In genomic region chr9:124685217-124685616, GRCh38 we compare ENCODE assay signal across 22 cellular contexts.
"Had no signal": no experiment of that assay in that cellular context is flagged by ENCODE, and none has a peak within 500 bp of the region (broad histone marks: within the 10 kb centered on the region; RNA-seq: fewer than 3 reads in every experiment).

No MANE protein-coding gene starts in this region.

- H3K4me3 Mint-ChIP-seq: activated CD8-positive, alpha-beta T cell treated with anti-CD3 and anti-CD28 coated beads for 36 hours; activated naive CD4-positive, alpha-beta T cell treated with anti-CD3 and anti-CD28 coated beads, Interleukin-2, amount 50 U/mL, for 24 hours; T-helper 2 cell treated with Interferon-gamma antibody and Interleukin-4, amounts not matched to agents 5 μg/mL and 100 μg/mL, for 36 hours had no signal

- H3K4me1 Mint-ChIP-seq: activated naive CD4-positive, alpha-beta T cell treated with anti-CD3 and anti-CD28 coated beads, Interleukin-2, amount 50 U/mL, for 24 hours had no signal

- H3K4me3 ChIP-seq: K562, SJSA1 had no signal

- H3K27ac ChIP-seq: brain microvascular endothelial cell, SJSA1 had no signal

- H3K36me3 Mint-ChIP-seq: activated naive CD4-positive, alpha-beta T cell treated with anti-CD3 and anti-CD28 coated beads, Interleukin-2, amount 50 U/mL, for 24 hours had no signal

- DNase-seq: activated CD4-positive, alpha-beta T cell treated with anti-CD3 and anti-CD28 coated beads for 4 hours; activated CD8-positive, alpha-beta memory T cell treated with anti-CD3 and anti-CD28 coated beads, Interleukin-2, amount 50 U/mL, for 4 hours; activated CD8-positive, alpha-beta T cell treated with anti-CD3 and anti-CD28 coated beads for 36 hours; activated T-cell treated with anti-CD3 and anti-CD28 coated beads, Interleukin-2, amount 50 U/mL, for 1 hour; amygdala; brain microvascular endothelial cell; Karpas-422; MM.1S; NCI-H1105; NCI-H1436; NCI-H1694 treated with DMSO at 0.1 percent for 48 hours; NCI-H2029 treated with DMSO at 0.1 percent for 48 hours; NCI-H510A treated with DMSO at 0.1 percent for 48 hours; NCI-H69; SHP77; SW 1271 had no signal

- H3K4me1 ChIP-seq: SJSA1 had no signal

- H3K9me3 Mint-ChIP-seq: activated CD8-positive, alpha-beta T cell treated with anti-CD3 and anti-CD28 coated beads for 36 hours; activated naive CD4-positive, alpha-beta T cell treated with anti-CD3 and anti-CD28 coated beads, Interleukin-2, amount 50 U/mL, for 24 hours; T-helper 2 cell treated with Interferon-gamma antibody and Interleukin-4, amounts not matched to agents 5 μg/mL and 100 μg/mL, for 36 hours had no signal

- H3K9me3 ChIP-seq: SJSA1 had no signal

- ATAC-seq: activated CD4-positive, CD25-positive, alpha-beta regulatory T cell treated with anti-CD3 and anti-CD28 coated beads, Interleukin-2, amount 50 U/mL, for 24 hours; activated CD8-positive, alpha-beta T cell treated with anti-CD3 and anti-CD28 coated beads for 36 hours; K562; SK-N-SH treated with all-trans-retinoic acid at 6 μM for 48 hours had no signal

- H3K27ac Mint-ChIP-seq: activated CD8-positive, alpha-beta T cell treated with anti-CD3 and anti-CD28 coated beads for 36 hours; activated naive CD4-positive, alpha-beta T cell treated with anti-CD3 and anti-CD28 coated beads, Interleukin-2, amount 50 U/mL, for 24 hours; T-helper 2 cell treated with Interferon-gamma antibody and Interleukin-4, amounts not matched to agents 5 μg/mL and 100 μg/mL, for 36 hours had no signal

- H3K27me3 ChIP-seq: brain microvascular endothelial cell, SJSA1 had no signal
